8 cellular contexts compared by ENCODE assay signal in genomic region chr12:121537814-121538698, GRCh38. TPM values are rescaled to one million over a fixed set of nuclear protein-coding genes. Genes with fewer than 3 reads are reported as not detected.
A peak's percentile ranks its signal among the peaks of the same experiment; 100 is the strongest.
DNase-seq lines count a peak whose midpoint lies in the region; ATAC-seq and TF ChIP-seq lines count a peak whose summit lies in the region.

No MANE protein-coding gene starts in this region.

- peaks cover 10% of the 10 kb centered on the region for H3K4me1 ChIP-seq in PC-9 (replicated peaks; ENCODE audit: insufficient read depth)
- peaks cover 26% of the 10 kb centered on the region for H3K4me1 ChIP-seq in body of pancreas

- H4K20me1 ChIP-seq in PC-9 (ENCODE audit: insufficient read depth): no peaks in the 10 kb centered on the region

- peak overlapping the region; percentile 83 for H3K4me2 ChIP-seq in PC-9

- BruUV-seq in PC-9 (replicated peaks; lab: Mats Ljungman, UMichigan): no TSS peak

- H3K27ac ChIP-seq in PC-9 (no peak overlapping the region), body of pancreas (peak overlapping the region; percentile 83 to 97 (median 90)), layer of hippocampus (ENCODE audit: low read depth, low read length) (peak overlapping the region; percentile 75)

- no peak for TF ChIP-seq POLR2A in body of pancreas (IDR thresholded peaks at IDR 0.05)

- 0 out of 2 replicates have a peak, but pooled peaks cover 8% of the 10 kb centered on the region for H3F3A ChIP-seq in PC-9 (ENCODE audit: insufficient read depth, low read depth)

- ATAC-seq in HG02798 (IDR thresholded peaks at IDR 0.05; ENCODE audit: poor library complexity, unreplicated experiment) (peak; percentile 11), body of pancreas (peak; percentile 36)

- no peaks in the 10 kb centered on the region for H3K36me3 ChIP-seq in PC-9 (ENCODE audit: low read depth)
- no peaks in the 10 kb centered on the region for H3K36me3 ChIP-seq in body of pancreas (replicated peaks in 1 of 2; ENCODE audit: insufficient read depth in 1 of 2, low read depth in 2 of 2)

- H3K4me3 ChIP-seq in PC-9: peak overlapping the region; percentile 81
- peak overlapping the region; percentile 34 to 52 for H3K4me3 ChIP-seq in body of pancreas

- H3K9me3 ChIP-seq in PC-9 (ENCODE audit: insufficient read depth, low read depth) (no peaks in the 10 kb centered on the region), body of pancreas (no peaks in the 10 kb centered on the region)

- DNase-seq in NCI-H2227 (lab: John Stamatoyannopoulos, UW; ENCODE audit: unreplicated experiment) (peak; percentile 60), NCI-H2227 treated with DMSO at 0.1 percent for 48 hours (lab: John Stamatoyannopoulos, UW) (no peak), PC-9 (peak in 1 of 2 experiments; percentile 7), body of pancreas (peak in 1 of 4 donors; percentile 35), T-helper 9 cell (no peak)
- peak; percentile 2 for DNase-seq in stimulated activated naive CD4-positive, alpha-beta T cell treated with Interleukin-2 at 50 U/mL for 16 hours (lab: John Stamatoyannopoulos, UW)

- CTCF ChIA-PET in PC-9 (lab: Charles Lee): no interaction called here

- 4 to 19% methylated on average over 8 to 51 of the region's 83 CpGs for WGBS in body of pancreas, 2 donors

- H3K79me2 ChIP-seq in PC-9 (ENCODE audit: low read depth): no peaks in the 10 kb centered on the region

- no peak for TF ChIP-seq CTCF in PC-9 (conservative IDR thresholded peaks at IDR 0.05)
- TF ChIP-seq CTCF in body of pancreas (IDR thresholded peaks at IDR 0.05): peak in 1 of 7 experiments; percentile 5

- H2AFZ ChIP-seq in PC-9: peak overlapping the region; percentile 89

- POLR2A ChIA-PET in PC-9 (lab: Charles Lee; ENCODE audit: unreplicated experiment): no interaction called here

- intact Hi-C loops in PC-9 (cut with micrococcal nuclease; ENCODE audit: unreplicated experiment) (no loop called here), body of pancreas (cut with DNase I) (no loop called here)

- H3K9me2 ChIP-seq in PC-9 (ENCODE audit: insufficient read depth): no peaks in the 10 kb centered on the region

- H3K27me3 ChIP-seq in PC-9 (ENCODE audit: insufficient read depth, low read depth) (no peaks in the 10 kb centered on the region), body of pancreas (no peaks in the 10 kb centered on the region), layer of hippocampus (ENCODE audit: control insufficient read depth, insufficient read depth, low read length) (no peaks in the 10 kb centered on the region)

RNA-seq across cellular contexts. Expression of gene KDM2B, which starts 42.8 kb away (rescaled TPM):
- total RNA-seq in PC-9 (2021): 43.6 and 45.1 TPM in 2 replicates
- total RNA-seq in body of pancreas: 10 to 100 TPM; 17.8 to 26.5 TPM

Comparison
In these comparisons a context has a peak if more than half of its experiments do, and no peak if none do; other contexts are left out.
1. DNase-seq: peak in NCI-H2227 (single experiment) and stimulated activated naive CD4-positive, alpha-beta T cell treated with Interleukin-2 at 50 U/mL for 16 hours (single experiment); none in NCI-H2227 treated with DMSO at 0.1 percent for 48 hours (single experiment) and T-helper 9 cell (single experiment).